ENCODE assay signal across 36 cellular contexts in the genomic region with DNA sequence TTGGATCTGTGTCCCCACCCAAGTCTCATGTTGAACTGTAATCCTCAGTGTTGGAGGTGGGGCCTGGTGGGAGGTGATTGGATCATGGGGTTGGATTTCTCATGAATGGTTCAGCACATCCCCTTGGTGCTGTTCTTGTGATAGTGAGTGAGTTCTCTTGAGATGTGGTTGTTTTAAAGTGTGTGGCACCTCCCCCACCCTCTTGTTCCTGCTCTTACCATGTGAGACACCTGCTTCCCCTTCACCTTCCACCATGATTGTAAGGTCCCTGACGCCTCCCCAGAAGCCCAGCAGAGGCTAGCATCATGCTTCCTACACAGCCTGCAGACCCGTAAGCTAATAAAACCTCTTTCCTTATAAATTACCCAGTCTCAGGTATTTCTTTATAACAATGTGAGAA. TPM values are rescaled to one million over a fixed set of nuclear protein-coding genes. Genes with fewer than 3 reads are reported as not detected.
"Had no signal": no experiment of that assay in that cellular context is flagged by ENCODE, and none has a peak within 500 bp of the region (broad histone marks: within the 10 kb centered on the region; RNA-seq: fewer than 3 reads in every experiment).

No MANE protein-coding gene starts in this region.

- H3K4me3 Mint-ChIP-seq: activated B cell treated with CpG ODN at 0.5 μM for 24 hours; activated CD8-positive, alpha-beta T cell treated with anti-CD3 and anti-CD28 coated beads for 36 hours; activated naive CD8-positive, alpha-beta T cell treated with anti-CD3 and anti-CD28 coated beads for 36 hours; activated naive CD8-positive, alpha-beta T cell treated with anti-CD3 and anti-CD28 coated beads, Interleukin-2, amount 50 U/mL, for 24 hours; activated T-cell treated with anti-CD3 and anti-CD28 coated beads, Interleukin-2, amount 50 U/mL, for 4 hours; activated T-helper 17 cell treated with anti-CD3 and anti-CD28 coated beads, Interleukin-2, amount 50 U/mL, for 72 hours; T-helper 17 cell; T-helper 2 cell treated with Interferon-gamma antibody and Interleukin-4, amounts not matched to agents 5 μg/mL and 100 μg/mL, for 36 hours had no signal

- H3K27me3 Mint-ChIP-seq: activated B cell treated with CpG ODN at 0.5 μM for 24 hours; activated CD8-positive, alpha-beta T cell treated with anti-CD3 and anti-CD28 coated beads for 36 hours; activated naive CD8-positive, alpha-beta T cell treated with anti-CD3 and anti-CD28 coated beads for 36 hours; activated naive CD8-positive, alpha-beta T cell treated with anti-CD3 and anti-CD28 coated beads, Interleukin-2, amount 50 U/mL, for 24 hours; activated T-helper 17 cell treated with anti-CD3 and anti-CD28 coated beads, Interleukin-2, amount 50 U/mL, for 72 hours; T-helper 17 cell had no signal

- H3K9me3 ChIP-seq: adrenal gland, body of pancreas, colonic mucosa had no signal

- H3K4me1 Mint-ChIP-seq: activated B cell treated with CpG ODN at 0.5 μM for 24 hours had no signal

- H3K36me3 ChIP-seq: adrenal gland, colonic mucosa, esophagus squamous epithelium, gastroesophageal sphincter, heart right ventricle, WERI-Rb-1 had no signal

- H3K27ac ChIP-seq: adrenal gland, body of pancreas, colonic mucosa, epithelial cell of prostate, esophagus squamous epithelium, gastroesophageal sphincter, heart right ventricle, WERI-Rb-1 had no signal

- H3K9me3 Mint-ChIP-seq: activated naive CD8-positive, alpha-beta T cell treated with anti-CD3 and anti-CD28 coated beads for 36 hours had no signal

- ATAC-seq: activated CD4-positive, CD25-positive, alpha-beta regulatory T cell treated with anti-CD3 and anti-CD28 coated beads, Interleukin-2, amount 50 U/mL, for 24 hours; activated CD8-positive, alpha-beta T cell treated with anti-CD3 and anti-CD28 coated beads for 36 hours; activated naive CD8-positive, alpha-beta T cell treated with anti-CD3 and anti-CD28 coated beads, Interleukin-2, amount 50 U/mL, for 24 hours; activated T-cell treated with anti-CD3 and anti-CD28 coated beads, Interleukin-2, amount 50 U/mL, for 4 hours; activated T-helper 17 cell treated with anti-CD3 and anti-CD28 coated beads, Interleukin-2, amount 50 U/mL, for 72 hours; body of pancreas; gastroesophageal sphincter; heart right ventricle; T-helper 17 cell had no signal

- DNase-seq: activated B cell treated with CpG ODN at 0.5 μM for 24 hours; activated CD4-positive, alpha-beta T cell treated with anti-CD3 and anti-CD28 coated beads for 48 hours; activated CD4-positive, alpha-beta T cell treated with anti-CD3 and anti-CD28 coated beads, Interleukin-2, amount 50 U/mL, for 1 hour; activated CD4-positive, alpha-beta T cell treated with anti-CD3 and anti-CD28 coated beads, Interleukin-2, amount 50 U/mL, for 48 hours; activated CD8-positive, alpha-beta memory T cell treated with anti-CD3 and anti-CD28 coated beads for 24 hours; activated CD8-positive, alpha-beta T cell treated with anti-CD3 and anti-CD28 coated beads for 36 hours; activated effector memory CD4-positive, alpha-beta T cell treated with Interleukin-2 at 50 U/mL for 16 hours; activated gamma-delta T cell treated with Interleukin-2 at 50 U/mL for 16 hours; activated naive CD4-positive, alpha-beta T cell treated with anti-CD3 and anti-CD28 coated beads, Interleukin-2, amount 50 U/mL, for 16 hours; activated naive CD8-positive, alpha-beta T cell treated with anti-CD3 and anti-CD28 coated beads for 36 hours; activated naive CD8-positive, alpha-beta T cell treated with anti-CD3 and anti-CD28 coated beads, Interleukin-2, amount 50 U/mL, for 24 hours; activated T-cell treated with anti-CD3 and anti-CD28 coated beads, Interleukin-2, amount 50 U/mL, for 4 hours; adrenal gland; amygdala; aorta; body of pancreas; central memory CD4-positive, alpha-beta T cell; cerebellar nuclear complex; colonic mucosa; effector CD8-positive, alpha-beta T cell; esophagus squamous epithelium; foreskin melanocyte; heart right ventricle; T-helper 1 cell; T-helper 17 cell; T1000; WERI-Rb-1 had no signal

- H3K4me3 ChIP-seq: adrenal gland, body of pancreas, colonic mucosa, esophagus squamous epithelium, gastroesophageal sphincter, heart right ventricle had no signal

- H3K4me1 ChIP-seq: adrenal gland, colonic mucosa, gastroesophageal sphincter had no signal

- H3K27me3 ChIP-seq: adrenal gland, body of pancreas, colonic mucosa, esophagus squamous epithelium, gastroesophageal sphincter, heart right ventricle had no signal

- H3K36me3 Mint-ChIP-seq: activated naive CD8-positive, alpha-beta T cell treated with anti-CD3 and anti-CD28 coated beads for 36 hours had no signal

- H3K27ac Mint-ChIP-seq: activated B cell treated with CpG ODN at 0.5 μM for 24 hours; activated CD8-positive, alpha-beta T cell treated with anti-CD3 and anti-CD28 coated beads for 36 hours; activated naive CD8-positive, alpha-beta T cell treated with anti-CD3 and anti-CD28 coated beads for 36 hours; activated naive CD8-positive, alpha-beta T cell treated with anti-CD3 and anti-CD28 coated beads, Interleukin-2, amount 50 U/mL, for 24 hours; activated T-helper 17 cell treated with anti-CD3 and anti-CD28 coated beads, Interleukin-2, amount 50 U/mL, for 72 hours; T-helper 17 cell; T-helper 2 cell treated with Interferon-gamma antibody and Interleukin-4, amounts not matched to agents 5 μg/mL and 100 μg/mL, for 36 hours had no signal

RNA-seq across cellular contexts. Expression of a gene that starts 55.8 kb away (rescaled TPM):
- total RNA-seq: activated B cell treated with CpG ODN at 0.5 μM for 24 hours, endothelial cell of umbilical vein, fibroblast of lung, fibroblast of villous mesenchyme, glomerular endothelial cell had no signal
- polyA plus RNA-seq: endothelial cell of umbilical vein had no signal
